ENCODE assay signal across 8 cellular contexts in the genomic region with DNA sequence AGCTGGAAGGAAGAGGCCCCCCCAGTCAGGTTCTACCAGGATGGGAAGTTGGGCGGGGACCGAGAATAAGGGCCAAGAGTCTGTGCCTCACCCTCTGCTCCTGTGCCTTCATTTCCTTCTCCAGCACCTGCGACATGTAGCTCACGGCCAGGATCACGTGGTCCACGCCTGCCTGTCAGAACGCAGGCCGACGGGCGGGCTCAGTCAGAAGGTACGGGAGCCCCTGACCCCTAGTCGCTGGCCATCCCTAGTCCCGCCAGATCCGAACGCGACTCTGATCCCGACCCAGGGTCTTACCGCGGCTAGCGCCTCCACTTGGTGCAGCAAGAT. TPM values are rescaled to one million over a fixed set of nuclear protein-coding genes. Genes with fewer than 3 reads are reported as not detected.
A peak's percentile ranks its signal among the peaks of the same experiment; 100 is the strongest.
DNase-seq lines count a peak whose midpoint lies in the region; ATAC-seq, FAIRE-seq and TF ChIP-seq lines count a peak whose summit lies in the region.

No MANE protein-coding gene starts in this region.

- CTCF ChIA-PET in activated CD4-positive, alpha-beta memory T cell treated with anti-CD3 and anti-CD28 coated beads, Interleukin-2, amount 10 ng/mL, durations not matched to agents 7 days and 5 days (lab: Charles Lee), result interaction anchor here (0.6 to 2.4 kb wide), 4 partner anchors 15 to 583 kb away, joined by 3 to 12 read pairs (median 5); no protein-coding TSS in a partner anchor

- no peaks in the 10 kb centered on the region for H3K9me3 Mint-ChIP-seq in activated CD4-positive, alpha-beta memory T cell treated with anti-CD3 and anti-CD28 coated beads, Interleukin-2, amount 10 ng/mL, durations not matched to agents 7 days and 5 days
- H3K9me3 Mint-ChIP-seq in effector memory CD8-positive, alpha-beta T cell, result no peaks in the 10 kb centered on the region
- H3K9me3 Mint-ChIP-seq in mesothelial cell of epicardium, result no peaks in the 10 kb centered on the region

- H3K36me3 Mint-ChIP-seq in activated CD4-positive, alpha-beta memory T cell treated with anti-CD3 and anti-CD28 coated beads, Interleukin-2, amount 10 ng/mL, durations not matched to agents 7 days and 5 days (ENCODE audit: low read depth), result peaks cover 37% of the 10 kb centered on the region
- peaks cover 56% of the 10 kb centered on the region for H3K36me3 Mint-ChIP-seq in effector memory CD8-positive, alpha-beta T cell (ENCODE audit: insufficient read depth)
- H3K36me3 Mint-ChIP-seq in mesothelial cell of epicardium, result no peaks in the 10 kb centered on the region

- TF ChIP-seq CTCF in mesothelial cell of epicardium (IDR thresholded peaks at IDR 0.05; ENCODE audit: unreplicated experiment), result no peak

- FAIRE-seq in GM12891 (lab: Jason Lieb, UNC), result no peak

- peaks cover 49% of the 10 kb centered on the region for H3K4me1 Mint-ChIP-seq in activated CD4-positive, alpha-beta memory T cell treated with anti-CD3 and anti-CD28 coated beads, Interleukin-2, amount 10 ng/mL, durations not matched to agents 7 days and 5 days
- H3K4me1 Mint-ChIP-seq in effector memory CD8-positive, alpha-beta T cell (ENCODE audit: low read depth in 2 of 2), result peaks cover 32 to 38% of the 10 kb centered on the region in 2 donors
- peaks cover 26% of the 10 kb centered on the region for H3K4me1 Mint-ChIP-seq in mesothelial cell of epicardium

- H3K27me3 Mint-ChIP-seq in activated CD4-positive, alpha-beta memory T cell treated with anti-CD3 and anti-CD28 coated beads, Interleukin-2, amount 10 ng/mL, durations not matched to agents 7 days and 5 days, result no peaks in the 10 kb centered on the region
- no peaks in the 10 kb centered on the region for H3K27me3 Mint-ChIP-seq in effector memory CD8-positive, alpha-beta T cell
- H3K27me3 Mint-ChIP-seq in mesothelial cell of epicardium (ENCODE audit: low read depth), result peaks cover 2% of the 10 kb centered on the region

- DNase-seq in GM12891 (ENCODE audit: insufficient read length, low spot score) (no peak), NAMALWA (ENCODE audit: low spot score) (peak; percentile 69), mesothelial cell of epicardium (ENCODE audit: low spot score in 2 of 2, unreplicated experiment in 2 of 2) (peak in 1 of 2 experiments; percentile 49), GOT3 (lab: John Stamatoyannopoulos, UW) (no peak)
- DNase-seq in activated CD4-positive, alpha-beta memory T cell treated with anti-CD3 and anti-CD28 coated beads, Interleukin-2, amount 10 ng/mL, durations not matched to agents 7 days and 5 days, result peak; percentile 79
- DNase-seq in effector memory CD8-positive, alpha-beta T cell, result peak; percentile 37 to 43 (median 42)
- DNase-seq in stimulated activated CD8-positive, alpha-beta memory T cell treated with anti-CD3 and anti-CD28 coated beads, Interleukin-4, amount 100 ng/mL, for 48 hours, result peak; percentile 76

- H3K4me3 Mint-ChIP-seq in activated CD4-positive, alpha-beta memory T cell treated with anti-CD3 and anti-CD28 coated beads, Interleukin-2, amount 10 ng/mL, durations not matched to agents 7 days and 5 days, result peak overlapping the region; percentile 91
- H3K4me3 Mint-ChIP-seq in effector memory CD8-positive, alpha-beta T cell, result peak overlapping the region; percentile 89 to 96
- peak overlapping the region; percentile 95 for H3K4me3 Mint-ChIP-seq in mesothelial cell of epicardium

- POLR2A ChIA-PET in activated CD4-positive, alpha-beta memory T cell treated with anti-CD3 and anti-CD28 coated beads, Interleukin-2, amount 10 ng/mL, durations not matched to agents 7 days and 5 days (lab: Charles Lee), result interaction anchor here (0.6 to 2.2 kb wide), 16 partner anchors 10 to 252 kb away, joined by 3 to 11 read pairs (median 4); a partner anchor contains a TSS

- ATAC-seq in effector memory CD8-positive, alpha-beta T cell (replicated peaks), result peak; percentile 13
- no peak for ATAC-seq in GM21423 (IDR thresholded peaks at IDR 0.05; ENCODE audit: unreplicated experiment)

- H3K27ac Mint-ChIP-seq in activated CD4-positive, alpha-beta memory T cell treated with anti-CD3 and anti-CD28 coated beads, Interleukin-2, amount 10 ng/mL, durations not matched to agents 7 days and 5 days, result peak overlapping the region; percentile 97
- H3K27ac Mint-ChIP-seq in effector memory CD8-positive, alpha-beta T cell, result peak overlapping the region; percentile 95 to 99
- peak overlapping the region; percentile 96 for H3K27ac Mint-ChIP-seq in mesothelial cell of epicardium

- TF ChIP-seq POLR2A in GM12891 (IDR thresholded peaks at IDR 0.05; ENCODE audit: low read depth, low read length), result peak; percentile 35; the same call in 1 of the 2 replicates

TF ChIP-seq in GM12891, 5 proteins besides CTCF, POLR2A, EP300 and RAD21:
- peak; percentile 46 for TF ChIP-seq POLR2AphosphoS5 (IDR thresholded peaks at IDR 0.05; ENCODE audit: low read depth, low read length)
- TF ChIP-seq PAX5 (IDR thresholded peaks at IDR 0.05; ENCODE audit: insufficient read depth, low read length, severe bottlenecking), result no peak

RNA-seq across cellular contexts. Expression of a gene that starts 0.5 kb away (rescaled TPM):
- polyA plus RNA-seq in GM12891 (2012; ENCODE audit: low read depth, missing spikeins), result 18.9 TPM
- 10 to 100 TPM; 48.2 to 49.0 TPM for total RNA-seq in activated CD4-positive, alpha-beta memory T cell treated with anti-CD3 and anti-CD28 coated beads, Interleukin-2, amount 10 ng/mL, durations not matched to agents 7 days and 5 days
- total RNA-seq in mesothelial cell of epicardium, result 32.3 to 33.9 TPM (median 32.7 TPM) in 3 replicates

RNA-seq across cellular contexts. Expression of a gene that starts 3.8 kb away (rescaled TPM):
- 1.0 TPM for polyA plus RNA-seq in GM12891 (2012; ENCODE audit: low read depth, missing spikeins)
- total RNA-seq in activated CD4-positive, alpha-beta memory T cell treated with anti-CD3 and anti-CD28 coated beads, Interleukin-2, amount 10 ng/mL, durations not matched to agents 7 days and 5 days, result under 1 TPM; 0.23 to 0.28 TPM
- total RNA-seq in mesothelial cell of epicardium, result 0.78 to 0.95 TPM in 2 of 3 replicates, not detected in the other

RNA-seq across cellular contexts. Expression of a gene that starts 33.9 kb away (rescaled TPM):
- polyA plus RNA-seq in GM12891 (2012; ENCODE audit: low read depth, missing spikeins), result 7.8 TPM
- 10 to 100 TPM; 35.5 to 38.3 TPM for total RNA-seq in activated CD4-positive, alpha-beta memory T cell treated with anti-CD3 and anti-CD28 coated beads, Interleukin-2, amount 10 ng/mL, durations not matched to agents 7 days and 5 days
- total RNA-seq in mesothelial cell of epicardium, result 57.3 to 59.2 TPM (median 57.5 TPM) in 3 replicates

RNA-seq across cellular contexts. Expression of a gene that starts 34.0 kb away (rescaled TPM):
- polyA plus RNA-seq in GM12891 (2012; ENCODE audit: low read depth, missing spikeins), result 21.7 TPM
- total RNA-seq in activated CD4-positive, alpha-beta memory T cell treated with anti-CD3 and anti-CD28 coated beads, Interleukin-2, amount 10 ng/mL, durations not matched to agents 7 days and 5 days, result 10 to 100 TPM in 1 of 2 experiments, 1 to 10 TPM in 1; 8.6 to 12.4 TPM
- 101 to 109 TPM (median 103 TPM) in 3 replicates for total RNA-seq in mesothelial cell of epicardium

RNA-seq across cellular contexts. Expression of a gene that starts 49.1 kb away (rescaled TPM):
- 80.9 TPM for polyA plus RNA-seq in GM12891 (2012; ENCODE audit: low read depth, missing spikeins)
- 100 to 1,000 TPM; 132 to 136 TPM for total RNA-seq in activated CD4-positive, alpha-beta memory T cell treated with anti-CD3 and anti-CD28 coated beads, Interleukin-2, amount 10 ng/mL, durations not matched to agents 7 days and 5 days
- 111 to 118 TPM (median 115 TPM) in 3 replicates for total RNA-seq in mesothelial cell of epicardium

Comparison
In these comparisons a context has a peak if more than half of its experiments do, and no peak if none do; other contexts are left out.
1. DNase-seq: peak in NAMALWA (single experiment), activated CD4-positive, alpha-beta memory T cell treated with anti-CD3 and anti-CD28 coated beads, Interleukin-2, amount 10 ng/mL, durations not matched to agents 7 days and 5 days (single experiment), effector memory CD8-positive, alpha-beta T cell (3 of 3) and stimulated activated CD8-positive, alpha-beta memory T cell treated with anti-CD3 and anti-CD28 coated beads, Interleukin-4, amount 100 ng/mL, for 48 hours (single experiment); none in GM12891 (single experiment) and GOT3 (single experiment).
2. Peak in every context shown above with its lines, with median percentiles within 50 percentile points of each other: H3K27ac Mint-ChIP-seq and H3K4me3 Mint-ChIP-seq.